ENCODE assay signal across 34 cellular contexts in genomic region chr6:49866485-49866943, GRCh38. TPM values are rescaled to one million over a fixed set of nuclear protein-coding genes. Genes with fewer than 3 reads are reported as not detected.
"Had no signal": no experiment of that assay in that cellular context is flagged by ENCODE, and none has a peak within 500 bp of the region (broad histone marks: within the 10 kb centered on the region; RNA-seq: fewer than 3 reads in every experiment).

Gene CRISP1 (minus strand): TSS chr6:49866535. CDS start chr6:49857400, 9,135 bp downstream.

- H3K4me3 ChIP-seq: adrenal gland, body of pancreas, esophagus squamous epithelium, gastroesophageal sphincter, heart right ventricle had no signal

- H3K9me3 ChIP-seq: adrenal gland, body of pancreas, gastroesophageal sphincter had no signal

- ATAC-seq: activated CD4-positive, CD25-positive, alpha-beta regulatory T cell treated with anti-CD3 and anti-CD28 coated beads, Interleukin-2, amount 50 U/mL, for 24 hours; activated CD8-positive, alpha-beta T cell treated with anti-CD3 and anti-CD28 coated beads for 36 hours; activated naive CD8-positive, alpha-beta T cell treated with anti-CD3 and anti-CD28 coated beads, Interleukin-2, amount 50 U/mL, for 24 hours; activated T-cell treated with anti-CD3 and anti-CD28 coated beads, Interleukin-2, amount 50 U/mL, for 4 hours; activated T-helper 17 cell treated with anti-CD3 and anti-CD28 coated beads, Interleukin-2, amount 50 U/mL, for 72 hours; body of pancreas; effector memory CD8-positive, alpha-beta T cell; gastroesophageal sphincter; heart right ventricle; T-helper 17 cell had no signal

- H3K36me3 ChIP-seq: adrenal gland, esophagus squamous epithelium, gastroesophageal sphincter, heart right ventricle, WERI-Rb-1 had no signal

- DNase-seq: activated B cell treated with CpG ODN at 0.5 μM for 24 hours; activated CD4-positive, alpha-beta T cell treated with anti-CD3 and anti-CD28 coated beads for 48 hours; activated CD4-positive, alpha-beta T cell treated with anti-CD3 and anti-CD28 coated beads, Interleukin-2, amount 50 U/mL, for 1 hour; activated CD4-positive, alpha-beta T cell treated with anti-CD3 and anti-CD28 coated beads, Interleukin-2, amount 50 U/mL, for 48 hours; activated CD8-positive, alpha-beta memory T cell treated with anti-CD3 and anti-CD28 coated beads for 24 hours; activated CD8-positive, alpha-beta T cell treated with anti-CD3 and anti-CD28 coated beads for 36 hours; activated effector memory CD4-positive, alpha-beta T cell treated with anti-CD3 and anti-CD28 coated beads, Interleukin-2, amount 50 U/mL, for 16 hours; activated naive CD4-positive, alpha-beta T cell treated with anti-CD3 and anti-CD28 coated beads for 36 hours; activated naive CD8-positive, alpha-beta T cell treated with anti-CD3 and anti-CD28 coated beads for 36 hours; activated naive CD8-positive, alpha-beta T cell treated with anti-CD3 and anti-CD28 coated beads, Interleukin-2, amount 50 U/mL, for 24 hours; activated T-cell treated with anti-CD3 and anti-CD28 coated beads, Interleukin-2, amount 50 U/mL, for 4 hours; adrenal gland; amygdala; aorta; body of pancreas; caudate nucleus; cortex of kidney; dermis blood vessel endothelial cell; effector CD4-positive, alpha-beta T cell; effector memory CD8-positive, alpha-beta T cell; esophagus squamous epithelium; foreskin melanocyte; heart right ventricle; T-helper 1 cell; T-helper 17 cell; T1000; WERI-Rb-1 had no signal

- H3K27me3 ChIP-seq: adrenal gland, body of pancreas, esophagus squamous epithelium, gastroesophageal sphincter, heart right ventricle had no signal

RNA-seq across cellular contexts. Expression of gene CRISP1, which starts in this region (rescaled TPM):
- total RNA-seq: activated B cell treated with CpG ODN at 0.5 μM for 24 hours; activated CD8-positive, alpha-beta T cell treated with anti-CD3 and anti-CD28 coated beads for 36 hours; activated naive CD4-positive, alpha-beta T cell treated with anti-CD3 and anti-CD28 coated beads for 36 hours; activated naive CD8-positive, alpha-beta T cell treated with anti-CD3 and anti-CD28 coated beads for 36 hours; activated T-cell treated with anti-CD3 and anti-CD28 coated beads, Interleukin-2, amount 50 U/mL, for 4 hours; activated T-helper 17 cell treated with anti-CD3 and anti-CD28 coated beads, Interleukin-2, amount 50 U/mL, for 72 hours; adrenal gland; aorta; body of pancreas; chondrocyte; dermis blood vessel endothelial cell; esophagus squamous epithelium; fibroblast of lung; fibroblast of villous mesenchyme; gastroesophageal sphincter; glomerular endothelial cell; heart right ventricle; T-helper 17 cell had no signal
